1 cellular context compared by ENCODE assay signal in genomic region chr17:56863974-56864373, GRCh38.
TF ChIP-seq lines count a peak whose summit lies in the region.

No MANE protein-coding gene starts in this region.

TF ChIP-seq in H1, 55 proteins besides CTCF, POLR2A, EP300 and RAD21:
- TF ChIP-seq KDM1A (IDR thresholded peaks at IDR 0.05; ENCODE audit: borderline replicate concordance, low read length) (no peak), CEBPB (IDR thresholded peaks at IDR 0.05; ENCODE audit: low read depth, low read length) (no peak), YY1 (IDR thresholded peaks at IDR 0.05; ENCODE audit: low read depth, low read length) (no peak), POU5F1 (IDR thresholded peaks at IDR 0.05; ENCODE audit: low read depth, low read length) (no peak), SRF (IDR thresholded peaks at IDR 0.05; ENCODE audit: low read depth, low read length) (no peak), SAP30 (IDR thresholded peaks at IDR 0.05; ENCODE audit: insufficient read depth, insufficient replicate concordance, low read length) (no peak), SP1 (IDR thresholded peaks at IDR 0.05; ENCODE audit: low read depth, low read length) (no peak), KDM4A (IDR thresholded peaks at IDR 0.05; ENCODE audit: low read depth, low read length, severe bottlenecking) (no peak), ATF2 (IDR thresholded peaks at IDR 0.05; ENCODE audit: low read length) (no peak), POLR2AphosphoS5 (IDR thresholded peaks at IDR 0.05; ENCODE audit: low read depth, low read length) (no peak), ATF3 (IDR thresholded peaks at IDR 0.05; ENCODE audit: insufficient read depth, low read depth, low read length) (no peak), BRCA1 (IDR thresholded peaks at IDR 0.05; ENCODE audit: low read depth, low read length) (no peak), RFX5 (IDR thresholded peaks at IDR 0.05; ENCODE audit: borderline replicate concordance, low read depth, low read length) (no peak), MAX (IDR thresholded peaks at IDR 0.05) (no peak), CBX5 (IDR thresholded peaks at IDR 0.05; ENCODE audit: low read depth, low read length) (no peak), KDM5A (IDR thresholded peaks at IDR 0.05; ENCODE audit: low read length) (no peak)
- TF ChIP-seq, protein P1, sequence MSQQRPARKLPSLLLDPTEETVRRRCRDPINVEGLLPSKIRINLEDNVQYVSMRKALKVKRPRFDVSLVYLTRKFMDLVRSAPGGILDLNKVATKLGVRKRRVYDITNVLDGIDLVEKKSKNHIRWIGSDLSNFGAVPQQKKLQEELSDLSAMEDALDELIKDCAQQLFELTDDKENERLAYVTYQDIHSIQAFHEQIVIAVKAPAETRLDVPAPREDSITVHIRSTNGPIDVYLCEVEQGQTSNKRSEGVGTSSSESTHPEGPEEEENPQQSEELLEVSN (IDR thresholded peaks at IDR 0.05): no peak
